Comparison of ENCODE assay signal across 13 cellular contexts in the genomic region with DNA sequence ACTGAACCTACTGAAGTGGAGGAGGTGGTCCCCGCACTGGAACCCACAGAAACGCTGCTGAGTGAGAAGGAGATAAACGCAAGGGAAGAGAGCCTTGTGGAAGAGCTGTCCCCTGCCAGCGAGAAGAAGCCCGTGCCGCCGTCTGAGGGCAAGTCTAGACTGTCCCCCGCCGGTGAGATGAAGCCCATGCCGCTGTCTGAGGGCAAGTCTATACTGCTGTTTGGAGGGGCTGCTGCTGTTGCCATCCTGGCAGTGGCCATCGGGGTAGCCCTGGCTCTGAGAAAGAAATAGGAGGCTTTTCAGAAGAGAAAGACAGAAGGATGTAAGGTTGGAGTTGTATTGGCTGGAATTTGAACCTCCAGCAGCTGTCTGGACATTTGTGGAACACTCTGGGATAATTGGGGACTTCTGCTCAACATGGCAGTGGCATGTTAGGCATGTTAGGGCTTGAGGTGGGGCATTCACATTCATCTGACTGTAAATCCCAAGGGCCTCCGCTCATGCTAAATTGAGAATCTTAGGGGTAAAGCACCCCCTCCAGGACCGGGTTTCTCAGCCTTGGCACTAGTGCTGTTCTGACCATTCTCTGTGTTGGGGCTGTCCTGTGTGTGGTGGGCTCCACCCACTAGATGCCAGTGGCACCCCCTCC. TPM values are rescaled to one million over a fixed set of nuclear protein-coding genes. Genes with fewer than 3 reads are reported as not detected.
DNase-seq lines count a peak whose midpoint lies in the region; TF ChIP-seq lines count a peak whose summit lies in the region.
"Had no signal": no experiment of that assay in that cellular context is flagged by ENCODE, and none has a peak within 500 bp of the region (broad histone marks: within the 10 kb centered on the region; RNA-seq: fewer than 3 reads in every experiment).

No MANE protein-coding gene starts in this region.

- H3K36me3 ChIP-seq in CD4-positive, alpha-beta memory T cell (ENCODE audit: insufficient read depth, low read length), result peaks cover 18% of the 10 kb centered on the region
- H3K36me3 ChIP-seq in Loucy (ENCODE audit: insufficient read depth, low read length), result peaks cover 14% of the 10 kb centered on the region; the same call in 1 of the 2 replicates

- H3K27ac ChIP-seq in CD4-positive, alpha-beta memory T cell (ENCODE audit: low read depth, low read length), result no peak overlapping the region
- H3K27ac ChIP-seq: lower lobe of right lung, psoas muscle had no signal

- no peaks in the 10 kb centered on the region for H4K20me1 ChIP-seq in Loucy (ENCODE audit: insufficient read depth, low read length, poor library complexity, severe bottlenecking)

- TF ChIP-seq CTCF in Loucy (conservative IDR thresholded peaks at IDR 0.05; ENCODE audit: low read length), result 0 out of 2 replicates have a peak, but pooled peaks have one; percentile 10
- TF ChIP-seq CTCF in chondrocyte (IDR thresholded peaks at IDR 0.05), result no peak
- TF ChIP-seq CTCF in neural crest cell (conservative IDR thresholded peaks at IDR 0.05), result no peak

- intact Hi-C loops in CD4-positive, alpha-beta memory T cell (cut with micrococcal nuclease), result no loop called here

- H3K9me2 ChIP-seq in Loucy (replicated peaks; ENCODE audit: low read depth, low read length), result no peaks in the 10 kb centered on the region
- H3K9me2 ChIP-seq: SK-N-SH had no signal

- H3K9me3 ChIP-seq in CD4-positive, alpha-beta memory T cell (ENCODE audit: control insufficient read depth in 1 of 2, low read length in 2 of 2), result no peaks in the 10 kb centered on the region
- H3K9me3 ChIP-seq in Loucy (ENCODE audit: insufficient read depth, low read depth, low read length), result no peaks in the 10 kb centered on the region
- H3K9me3 ChIP-seq: lower lobe of right lung, psoas muscle, SK-N-SH had no signal

- H3F3A ChIP-seq in Loucy (ENCODE audit: low read depth), result no peaks in the 10 kb centered on the region

- no peak overlapping the region for H3K4me3 Mint-ChIP-seq in CD4-positive, alpha-beta memory T cell
- H3K4me3 Mint-ChIP-seq in chondrocyte (ENCODE audit: unreplicated experiment) (no peak overlapping the region), neural crest cell (no peak overlapping the region)
- H3K4me3 Mint-ChIP-seq: dendritic cell treated with granulocyte-macrophage colony-stimulating factor and Interleukin-4, amounts not matched to agents 40 ng/mL and 50 ng/mL, for 4 days had no signal

- H3K36me3 Mint-ChIP-seq in CD4-positive, alpha-beta memory T cell, result peaks cover 17 to 47% of the 10 kb centered on the region in 2 donors
- H3K36me3 Mint-ChIP-seq in chondrocyte (ENCODE audit: low read depth), result peaks cover 32% of the 10 kb centered on the region
- peaks cover 8% of the 10 kb centered on the region for H3K36me3 Mint-ChIP-seq in neural crest cell (ENCODE audit: low read depth)

- H3K4me3 ChIP-seq in CD4-positive, alpha-beta memory T cell (ENCODE audit: low read length in 2 of 2), result no peak overlapping the region
- peak overlapping the region; percentile 30 for H3K4me3 ChIP-seq in Loucy (ENCODE audit: low read length, poor library complexity, severe bottlenecking)
- H3K4me3 ChIP-seq: lower lobe of right lung, psoas muscle had no signal

- H2AFZ ChIP-seq in Loucy (ENCODE audit: low read length), result 0 out of 2 replicates have a peak overlapping the region, but pooled peaks have one; percentile 24

- H3K9ac ChIP-seq in Loucy (ENCODE audit: low read depth, low read length, poor library complexity, severe bottlenecking), result peak overlapping the region; percentile 37
- H3K9ac ChIP-seq: SK-N-SH had no signal

- H3K9me3 Mint-ChIP-seq in CD4-positive, alpha-beta memory T cell, result no peaks in the 10 kb centered on the region
- H3K9me3 Mint-ChIP-seq in chondrocyte (ENCODE audit: low read depth), result no peaks in the 10 kb centered on the region
- H3K9me3 Mint-ChIP-seq in neural crest cell, result no peaks in the 10 kb centered on the region
- H3K9me3 Mint-ChIP-seq: dendritic cell treated with granulocyte-macrophage colony-stimulating factor and Interleukin-4, amounts not matched to agents 40 ng/mL and 50 ng/mL, for 4 days had no signal

- CTCF ChIA-PET in CD4-positive, alpha-beta memory T cell (lab: Charles Lee; ENCODE audit: partially characterized antibody), result interaction anchor here (1.0 kb wide), 1 partner anchor 16 kb away, joined by 3 read pairs; no protein-coding TSS in a partner anchor

- no peaks in the 10 kb centered on the region for H3K27me3 ChIP-seq in CD4-positive, alpha-beta memory T cell (ENCODE audit: insufficient read depth, low read length)
- no peaks in the 10 kb centered on the region for H3K27me3 ChIP-seq in Loucy (ENCODE audit: insufficient read depth, low read length, poor library complexity, severe bottlenecking)

- peaks cover 11 to 27% (median 15%) of the 10 kb centered on the region in 4 donors for H3K4me1 Mint-ChIP-seq in CD4-positive, alpha-beta memory T cell
- peaks cover 50% of the 10 kb centered on the region for H3K4me1 Mint-ChIP-seq in chondrocyte (ENCODE audit: low read depth)
- peaks cover 20% of the 10 kb centered on the region for H3K4me1 Mint-ChIP-seq in neural crest cell

- peak overlapping the region; percentile 55 for H3K4me2 ChIP-seq in Loucy (ENCODE audit: low read depth, low read length, poor library complexity, severe bottlenecking)
- H3K4me2 ChIP-seq: SK-N-SH had no signal

- no peaks in the 10 kb centered on the region for H3K79me2 ChIP-seq in Loucy (ENCODE audit: insufficient read depth, low read length)

- DNase-seq in CD4-positive, alpha-beta memory T cell, result no peak
- DNase-seq in chondrocyte (ENCODE audit: low spot score) (no peak), neural crest cell (ENCODE audit: low read depth, low spot score) (no peak), HCEC 1CT (no peak), occipital lobe (lab: John Stamatoyannopoulos, UW) (no peak), NCI-H2081 (lab: John Stamatoyannopoulos, UW) (no peak)
- DNase-seq: lower lobe of right lung, NCI-H1092, NCI-H2227 treated with DMSO at 0.1 percent for 48 hours, psoas muscle, SK-N-SH had no signal

- POLR2A ChIA-PET in CD4-positive, alpha-beta memory T cell (lab: Charles Lee; ENCODE audit: partially characterized antibody), result no interaction called here

- no peaks in the 10 kb centered on the region for H3K27me3 Mint-ChIP-seq in CD4-positive, alpha-beta memory T cell
- H3K27me3 Mint-ChIP-seq in chondrocyte (ENCODE audit: low read depth) (no peaks in the 10 kb centered on the region), neural crest cell (ENCODE audit: low read depth) (no peaks in the 10 kb centered on the region)
- H3K27me3 Mint-ChIP-seq: dendritic cell treated with granulocyte-macrophage colony-stimulating factor and Interleukin-4, amounts not matched to agents 40 ng/mL and 50 ng/mL, for 4 days had no signal

- H3K27ac Mint-ChIP-seq in CD4-positive, alpha-beta memory T cell, result peak overlapping the region; percentile 59 to 88 (median 67)
- H3K27ac Mint-ChIP-seq in chondrocyte (ENCODE audit: unreplicated experiment) (peak overlapping the region; percentile 98), neural crest cell (ENCODE audit: unreplicated experiment) (peak overlapping the region; percentile 76)
- H3K27ac Mint-ChIP-seq: dendritic cell treated with granulocyte-macrophage colony-stimulating factor and Interleukin-4, amounts not matched to agents 40 ng/mL and 50 ng/mL, for 4 days had no signal

- peaks cover 10% of the 10 kb centered on the region for H3K4me1 ChIP-seq in CD4-positive, alpha-beta memory T cell (ENCODE audit: insufficient read depth, low read length)
- H3K4me1 ChIP-seq in Loucy (ENCODE audit: insufficient read depth, low read length, poor library complexity, severe bottlenecking), result peaks cover 23% of the 10 kb centered on the region

RNA-seq across cellular contexts. Expression of a gene that starts 46.9 kb away (rescaled TPM):
- 10 to 100 TPM; 22.0 to 23.1 TPM for total RNA-seq in CD4-positive, alpha-beta memory T cell
- 100 to 1,000 TPM in 1 of 2 donors, 10 to 100 TPM in 1; 72.3 to 104 TPM for polyA plus RNA-seq in CD4-positive, alpha-beta memory T cell
- total RNA-seq in chondrocyte (12.5 to 15.9 TPM (median 13.2 TPM) in 3 replicates), neural crest cell (26.5 TPM in 2 replicates), occipital lobe (46.2 TPM)
